8 cellular contexts compared by ENCODE assay signal in genomic region chr2:44291281-44292248, GRCh38. TPM values are rescaled to one million over a fixed set of nuclear protein-coding genes. Genes with fewer than 3 reads are reported as not detected.
A peak's percentile ranks its signal among the peaks of the same experiment; 100 is the strongest.
DNase-seq lines count a peak whose midpoint lies in the region; ATAC-seq and TF ChIP-seq lines count a peak whose summit lies in the region.

No MANE protein-coding gene starts in this region.

- H3K36me3 ChIP-seq in GM23338 (ENCODE audit: insufficient read depth) = no peaks in the 10 kb centered on the region
- H3K36me3 ChIP-seq in Panc1 (ENCODE audit: control insufficient read depth, insufficient read depth, low read length) = no peaks in the 10 kb centered on the region

- no peaks in the 10 kb centered on the region for H3K79me2 ChIP-seq in GM23338 (replicated peaks; ENCODE audit: insufficient read depth)

- H3K4me3 ChIP-seq in GM23338 (no peak overlapping the region), Panc1 (ENCODE audit: low read depth in 2 of 2, low read length in 2 of 2) (peak overlapping the region in 1 of 2 experiments; percentile 32; a peak in 2 of 4 replicates), epithelial cell of esophagus (ENCODE audit: low read length) (no peak overlapping the region)

- H3K36me3 Mint-ChIP-seq in GM23338 (ENCODE audit: low read depth) = no peaks in the 10 kb centered on the region

- no peaks in the 10 kb centered on the region for H4K20me1 ChIP-seq in GM23338 (replicated peaks; ENCODE audit: insufficient read depth)

- H3K4me2 ChIP-seq in GM23338 = no peak overlapping the region

- TF ChIP-seq CTCF in AG09319 (IDR thresholded peaks at IDR 0.05; ENCODE audit: low read depth, low read length) (peak; percentile 76), GM23338 (conservative IDR thresholded peaks at IDR 0.05; ENCODE audit: low read depth in 2 of 2) (peak; percentile 47 to 81), Panc1 (IDR thresholded peaks at IDR 0.05) (peak; percentile 84), epithelial cell of esophagus (IDR thresholded peaks at IDR 0.05; ENCODE audit: insufficient read depth, low read depth, low read length, missing control alignments) (peak; percentile 51)

- H3K4me3 Mint-ChIP-seq in GM23338 = no peak overlapping the region

- H3K9me2 ChIP-seq in GM23338 (ENCODE audit: insufficient read depth) = no peaks in the 10 kb centered on the region; the same call in 1 of the 2 replicates

- CTCF ChIA-PET in Panc1 (lab: Charles Lee) = interaction anchor here (0.7 to 0.9 kb wide), 3 partner anchors 20 to 238 kb away, joined by 3 to 4 read pairs (median 3); no protein-coding TSS in a partner anchor

- intact Hi-C loops in Panc1 (cut with micrococcal nuclease; ENCODE audit: unreplicated experiment) = loop anchor here (5.0 kb wide), 1 partner anchor 49 kb away; no protein-coding TSS in a partner anchor

- H3K9me3 ChIP-seq in Panc1 (ENCODE audit: control insufficient read depth, insufficient read depth, low read depth, low read length) = no peaks in the 10 kb centered on the region

- H3K4me1 ChIP-seq in GM23338 (ENCODE audit: insufficient read depth) (peaks cover 10% of the 10 kb centered on the region; the same call in 1 of the 2 replicates), Panc1 (ENCODE audit: control insufficient read depth, insufficient read depth, low read length) (peaks cover 12% of the 10 kb centered on the region)

- H3K27me3 ChIP-seq in GM23338 (ENCODE audit: insufficient read depth) (no peaks in the 10 kb centered on the region), Panc1 (ENCODE audit: control insufficient read depth, insufficient read depth, low read length) (no peaks in the 10 kb centered on the region)

- H3K9me3 Mint-ChIP-seq in GM23338 = no peaks in the 10 kb centered on the region

- H3K27ac ChIP-seq in GM23338 (ENCODE audit: low read depth) (no peak overlapping the region), Panc1 (ENCODE audit: low read length) (peak overlapping the region; percentile 82)

- H3K27ac Mint-ChIP-seq in GM23338 = no peak overlapping the region

- peaks cover 20% of the 10 kb centered on the region; the same call in 2 of the 3 replicates for H3K4me1 Mint-ChIP-seq in GM23338

- in situ Hi-C loops in Panc1 (cut with HindIII; ENCODE audit: low pct_unique_long_range_greater_than_20kb, low sequenced_read_pairs) = no loop called here

- H3K27me3 Mint-ChIP-seq in GM23338 (ENCODE audit: insufficient read depth, low read depth, poor library complexity) = peaks cover 5% of the 10 kb centered on the region

- POLR2A ChIA-PET in Panc1 (lab: Charles Lee) = no interaction called here

- H2AFZ ChIP-seq in GM23338 = peak overlapping the region; percentile 84

- DNase-seq in AG09319 (ENCODE audit: extremely low read depth, low read depth) (peak; percentile 27), GM23338 (ENCODE audit: low spot score) (peak; percentile 52), Panc1 (ENCODE audit: low read depth, low spot score) (peak; percentile 77), epithelial cell of esophagus (ENCODE audit: low read depth) (peak; percentile 90), myocyte (ENCODE audit: low read depth) (peak; percentile 80)
- no peak for DNase-seq in activated naive CD4-positive, alpha-beta T cell treated with anti-CD3 and anti-CD28 coated beads, Interleukin-2, amount 50 U/mL, for 16 hours

- BruUV-seq in Panc1 (replicated peaks; lab: Mats Ljungman, UMichigan) = no TSS peak

- ATAC-seq in GM23338 (peak; percentile 74), Panc1 (peak; percentile 94), HG03342 (IDR thresholded peaks at IDR 0.05; ENCODE audit: unreplicated experiment) (no peak), GM18517 (IDR thresholded peaks at IDR 0.05; ENCODE audit: unreplicated experiment) (no peak)

- no peaks in the 10 kb centered on the region for H3F3A ChIP-seq in GM23338 (replicated peaks; ENCODE audit: low read depth)

TF ChIP-seq in GM23338, 12 proteins besides CTCF, POLR2A, EP300 and RAD21 (continues in another document):
- no peak for TF ChIP-seq POLR2AphosphoS5 (IDR thresholded peaks at IDR 0.05; ENCODE audit: low read depth)
- TF ChIP-seq ZNF462 (CRISPR knock-in tag; IDR thresholded peaks at IDR 0.05) = no peak
- no peak for TF ChIP-seq REST (IDR thresholded peaks at IDR 0.05; ENCODE audit: unreplicated experiment)

RNA-seq across cellular contexts. Expression of gene SLC3A1, which starts 16.3 kb away (rescaled TPM):
- total RNA-seq in GM23338 (2014; rRNA removed; shearing (Covaris generic)) = 0.19 and 1.0 TPM in 2 replicates
- 0.42 and 0.70 TPM in 2 replicates for polyA plus RNA-seq in GM23338 (2016; fragmentation: Nextera tagmentation; extraction: Ambion mirVana)
- 0.26 TPM for total RNA-seq in Panc1 (2021; ENCODE audit: unreplicated experiment)
- not detected for polyA plus RNA-seq in Panc1 (2012; ENCODE audit: insufficient read length)
- total RNA-seq in myocyte = not detected in 2 replicates
- 0.19 TPM for polyA plus RNA-seq in myocyte (2012)

Comparison
In these comparisons a context has a peak if more than half of its experiments do, and no peak if none do; other contexts are left out.
1. ATAC-seq: peak in GM23338 (single experiment) and Panc1 (single experiment); none in HG03342 (single experiment) and GM18517 (single experiment).
2. Peak in every context shown above with its lines, with median percentiles within 50 percentile points of each other: CTCF ChIP-seq.